Comparison of ENCODE assay signal across 7 cellular contexts in the genomic region with DNA sequence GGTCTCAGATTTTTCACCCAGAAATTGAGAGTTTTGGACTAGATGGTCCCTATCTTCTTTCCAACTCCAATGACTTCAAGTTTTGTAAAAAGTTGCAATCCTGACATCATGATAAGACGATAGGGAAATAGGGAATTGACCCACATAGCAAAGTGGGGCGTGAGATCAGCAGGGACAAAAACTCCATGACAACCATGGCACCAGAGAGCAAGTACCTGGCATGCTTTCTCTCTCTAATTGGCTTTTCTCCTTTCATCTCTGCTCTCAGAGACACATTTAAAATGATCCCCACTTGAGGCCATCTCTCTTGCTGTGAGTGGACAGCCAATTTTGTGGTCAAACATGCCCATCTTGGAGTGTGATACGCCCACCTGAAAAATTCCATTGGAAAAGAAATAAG. TPM values are rescaled to one million over a fixed set of nuclear protein-coding genes. Genes with fewer than 3 reads are reported as not detected.
"Had no signal": no experiment of that assay in that cellular context is flagged by ENCODE, and none has a peak within 500 bp of the region (broad histone marks: within the 10 kb centered on the region; RNA-seq: fewer than 3 reads in every experiment).

A gene with protein sequence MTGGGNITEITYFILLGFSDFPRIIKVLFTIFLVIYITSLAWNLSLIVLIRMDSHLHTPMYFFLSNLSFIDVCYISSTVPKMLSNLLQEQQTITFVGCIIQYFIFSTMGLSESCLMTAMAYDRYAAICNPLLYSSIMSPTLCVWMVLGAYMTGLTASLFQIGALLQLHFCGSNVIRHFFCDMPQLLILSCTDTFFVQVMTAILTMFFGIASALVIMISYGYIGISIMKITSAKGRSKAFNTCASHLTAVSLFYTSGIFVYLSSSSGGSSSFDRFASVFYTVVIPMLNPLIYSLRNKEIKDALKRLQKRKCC (plus strand): TSS at position 301 of the 400 bp plus-strand sequence. CDS start 5,564 bp downstream, outside the sequence.

- H3K27ac ChIP-seq: HL-60 had no signal

- DNase-seq: IMR-90, KBM-7 had no signal

- H3K4me3 ChIP-seq: K562 had no signal

RNA-seq across cellular contexts. Expression of the gene that starts here (rescaled TPM):
- total RNA-seq: HepG2, HT-29, HT1080, IMR-90, K562 had no signal
